ENCODE assay signal across 8 cellular contexts in the genomic region with DNA sequence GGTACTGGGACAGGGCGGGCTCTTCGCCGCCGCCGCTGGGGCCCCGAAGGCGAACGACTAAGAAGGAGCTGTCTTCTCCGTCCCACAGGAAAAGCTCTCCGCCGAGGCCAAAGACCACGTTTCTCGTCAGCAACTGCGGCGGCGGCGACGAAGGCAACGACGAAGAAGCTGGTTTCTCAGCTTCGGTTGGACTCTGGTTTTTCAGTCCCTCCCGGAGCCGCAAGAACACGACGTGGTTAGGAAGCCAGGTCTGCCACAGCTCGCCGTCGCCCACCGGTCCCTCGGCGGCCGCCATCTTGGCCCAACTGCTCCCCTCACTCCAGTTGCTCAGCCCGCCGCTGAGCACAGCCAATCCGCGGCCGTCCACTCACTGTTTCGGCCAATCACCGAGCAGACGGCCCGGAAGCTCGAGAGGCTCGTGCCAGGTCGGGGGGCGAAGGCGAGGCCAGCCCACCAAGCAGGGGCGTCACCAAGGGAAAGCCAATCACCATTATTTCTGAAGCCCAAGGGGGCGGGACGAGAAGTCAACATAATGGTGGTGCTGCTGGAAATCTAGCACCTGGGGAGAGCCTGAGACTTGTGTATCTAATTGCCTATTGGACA. TPM values are rescaled to one million over a fixed set of nuclear protein-coding genes. Genes with fewer than 3 reads are reported as not detected.
DNase-seq lines count a peak whose midpoint lies in the region; ATAC-seq and TF ChIP-seq lines count a peak whose summit lies in the region.

A gene (minus strand): TSS at position 307 of the 603 bp plus-strand sequence. CDS start 12 bp downstream, at position 295.

- DNase-seq in NCI-H1930 (lab: John Stamatoyannopoulos, UW): peak; percentile 97 to 98
- peak; percentile 98 for DNase-seq in T-helper 2 cell treated with Interferon-gamma antibody and Interleukin-4, amounts not matched to agents 5 μg/mL and 100 μg/mL, for 36 hours (ENCODE audit: low spot score)
- DNase-seq in ascending aorta (ENCODE audit: low spot score in 2 of 2): peak; percentile 91 to 98
- peak; percentile 97 to 99 (median 98) for DNase-seq in right cardiac atrium
- DNase-seq in putamen (ENCODE audit: low spot score): peak; percentile 98
- DNase-seq in vagina (ENCODE audit: extremely low spot score in 2 of 2): peak in 1 of 2 donors; percentile 97

- H3K9me3 ChIP-seq in ascending aorta (no peaks in the 10 kb centered on the region), right cardiac atrium (ENCODE audit: control insufficient read depth, low read length) (no peaks in the 10 kb centered on the region), vagina (no peaks in the 10 kb centered on the region)

- TF ChIP-seq POLR2A in vagina (IDR thresholded peaks at IDR 0.05): peak in 1 of 2 donors; percentile 83

- H3K4me3 ChIP-seq in ascending aorta: peak within 1 kb of the TSS; percentile 68 to 84
- peak within 1 kb of the TSS; percentile 72 for H3K4me3 ChIP-seq in right cardiac atrium (ENCODE audit: low read length)
- H3K4me3 ChIP-seq in vagina: peak within 1 kb of the TSS; percentile 66 to 86

- TF ChIP-seq CTCF in ascending aorta (IDR thresholded peaks at IDR 0.05) (no peak), vagina (IDR thresholded peaks at IDR 0.05) (no peak)

- H3K36me3 ChIP-seq in ascending aorta: peaks cover 24 to 38% of the 10 kb centered on the region in 2 donors
- H3K36me3 ChIP-seq in vagina: peaks cover 0 to 25% of the 10 kb centered on the region in 2 donors

- H3K4me1 ChIP-seq in ascending aorta: peaks cover 4 to 20% of the 10 kb centered on the region in 2 donors
- peaks cover 2% of the 10 kb centered on the region for H3K4me1 ChIP-seq in right cardiac atrium (ENCODE audit: control insufficient read depth, insufficient read depth, low read length)
- H3K4me1 ChIP-seq in vagina: peaks cover 39% of the 10 kb centered on the region

- H3K4me3 Mint-ChIP-seq in T-helper 2 cell treated with Interferon-gamma antibody and Interleukin-4, amounts not matched to agents 5 μg/mL and 100 μg/mL, for 36 hours: peak within 1 kb of the TSS; percentile 100

- H3K4me1 Mint-ChIP-seq in T-helper 2 cell treated with Interferon-gamma antibody and Interleukin-4, amounts not matched to agents 5 μg/mL and 100 μg/mL, for 36 hours (ENCODE audit: low read depth): peaks cover 25% of the 10 kb centered on the region

- WGBS in right cardiac atrium: under 1% methylated on average over 49 of the region's 49 CpGs

- no peaks in the 10 kb centered on the region for H3K27me3 Mint-ChIP-seq in T-helper 2 cell treated with Interferon-gamma antibody and Interleukin-4, amounts not matched to agents 5 μg/mL and 100 μg/mL, for 36 hours (ENCODE audit: low read depth)

- peak within 1 kb of the TSS; percentile 100 for H3K27ac Mint-ChIP-seq in T-helper 2 cell treated with Interferon-gamma antibody and Interleukin-4, amounts not matched to agents 5 μg/mL and 100 μg/mL, for 36 hours

- intact Hi-C loops in ascending aorta (cut with DNase I) (loop anchor here (1.0 to 10.0 kb wide), 3 partner anchors 20 to 1595 kb away; a partner anchor contains a TSS), right cardiac atrium (cut with DNase I) (no loop called here), vagina (cut with DNase I) (no loop called here)

- H3K27ac ChIP-seq in ascending aorta: peak within 1 kb of the TSS; percentile 78 to 82
- peak within 1 kb of the TSS; percentile 86 for H3K27ac ChIP-seq in right cardiac atrium (ENCODE audit: low read length)
- H3K27ac ChIP-seq in vagina: peak within 1 kb of the TSS; percentile 87

- peaks cover 32% of the 10 kb centered on the region for H3K36me3 Mint-ChIP-seq in T-helper 2 cell treated with Interferon-gamma antibody and Interleukin-4, amounts not matched to agents 5 μg/mL and 100 μg/mL, for 36 hours (ENCODE audit: low read depth)

- ATAC-seq in GM18502 (IDR thresholded peaks at IDR 0.05; ENCODE audit: poor library complexity, unreplicated experiment): peak; percentile 87
- ATAC-seq in HG02970 (IDR thresholded peaks at IDR 0.05; ENCODE audit: low FRiP score, unreplicated experiment): peak; percentile 92
- peak; percentile 99 to 100 for ATAC-seq in right cardiac atrium

- H3K27me3 ChIP-seq in ascending aorta (no peaks in the 10 kb centered on the region), right cardiac atrium (ENCODE audit: control insufficient read depth, insufficient read depth) (no peaks in the 10 kb centered on the region), vagina (no peaks in the 10 kb centered on the region)

- H3K9me3 Mint-ChIP-seq in T-helper 2 cell treated with Interferon-gamma antibody and Interleukin-4, amounts not matched to agents 5 μg/mL and 100 μg/mL, for 36 hours: no peaks in the 10 kb centered on the region

RNA-seq across cellular contexts. Expression of the gene that starts here (rescaled TPM):
- total RNA-seq in ascending aorta (102 TPM), right cardiac atrium (10 to 100 TPM; 28.5 to 42.1 (median 33.8) TPM), vagina (72.2 TPM)
- polyA plus RNA-seq in right cardiac atrium: 38.5 TPM
